6 cellular contexts compared by ENCODE assay signal in the genomic region with DNA sequence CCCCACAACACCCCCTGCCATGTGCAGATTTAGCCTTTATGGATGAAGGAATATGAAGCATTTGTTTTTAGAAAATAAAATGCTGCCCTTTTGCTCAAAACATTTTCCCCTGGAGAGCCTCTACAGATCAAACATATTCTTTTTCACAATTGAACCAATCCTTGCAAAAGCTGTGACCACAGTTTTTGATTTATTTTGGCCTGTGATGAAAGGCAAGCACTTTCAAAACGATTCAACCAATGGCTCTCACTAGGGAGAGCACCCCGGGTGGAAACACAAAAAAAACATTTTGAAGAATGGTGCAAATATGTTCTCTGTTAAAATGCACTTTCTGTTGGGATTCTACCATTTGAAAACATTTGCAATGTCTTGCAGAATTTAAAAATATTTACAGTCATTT.
"Had no signal": no experiment of that assay in that cellular context is flagged by ENCODE, and none has a peak within 500 bp of the region (broad histone marks: within the 10 kb centered on the region; RNA-seq: fewer than 3 reads in every experiment).

No MANE protein-coding gene starts in this region.

- FAIRE-seq: H1, H54, HTR-8/SVneo had no signal

- DNase-seq: H9, HCEC 1CT had no signal

- ATAC-seq: GM23338 had no signal

- H2AFZ ChIP-seq: GM23338 had no signal

- H3K4me3 ChIP-seq: GM23338 had no signal

- H3K4me2 ChIP-seq: GM23338 had no signal
